ENCODE assay signal across 19 cellular contexts in the genomic region with DNA sequence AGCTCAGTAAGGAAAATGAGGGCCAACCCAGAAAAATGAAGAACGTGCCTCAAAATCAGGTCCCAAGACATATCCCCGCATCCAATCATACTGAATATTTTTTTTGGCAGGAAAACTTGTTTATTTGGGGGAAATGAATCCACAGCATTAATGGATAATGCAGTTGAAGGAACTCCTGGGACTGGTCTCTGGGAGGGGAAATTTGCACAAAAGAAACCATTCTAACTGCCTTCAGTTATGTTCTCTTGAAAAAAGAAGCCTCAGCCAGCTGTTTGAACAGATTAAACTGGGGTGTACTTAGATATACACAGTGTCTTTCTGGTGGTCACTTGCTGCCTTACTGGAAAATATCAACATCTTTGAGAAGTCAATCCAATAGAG.
DNase-seq lines count a peak whose midpoint lies in the region; ATAC-seq and TF ChIP-seq lines count a peak whose summit lies in the region.
"Had no signal": no experiment of that assay in that cellular context is flagged by ENCODE, and none has a peak within 500 bp of the region (broad histone marks: within the 10 kb centered on the region; RNA-seq: fewer than 3 reads in every experiment).

No MANE protein-coding gene starts in this region.

- peak overlapping the region; percentile 13; the same call in 1 of the 2 replicates for H3K27ac ChIP-seq in C4-2B
- peak overlapping the region; percentile 85 for H3K27ac ChIP-seq in OCI-LY7 (ENCODE audit: low read depth, low read length, poor library complexity, severe bottlenecking)
- H3K27ac ChIP-seq in heart left ventricle, result peak overlapping the region in 11 of 12 donors; percentile 9 to 48 (median 30)
- H3K27ac ChIP-seq in gastrocnemius medialis, result peak overlapping the region in 3 of 4 donors; percentile 41 to 58 (median 46)
- H3K27ac ChIP-seq in upper lobe of left lung, result peak overlapping the region in 2 of 4 donors; percentile 13 to 26
- H3K27ac ChIP-seq in substantia nigra (ENCODE audit: low read depth, low read length, poor library complexity, severe bottlenecking), result no peak overlapping the region
- H3K27ac ChIP-seq: upper lobe of right lung had no signal

- TF ChIP-seq POLR2A in heart left ventricle (IDR thresholded peaks at IDR 0.05), result no peak
- TF ChIP-seq POLR2A in gastrocnemius medialis (IDR thresholded peaks at IDR 0.05), result no peak
- no peak for TF ChIP-seq POLR2A in upper lobe of left lung (IDR thresholded peaks at IDR 0.05)

- ATAC-seq in heart left ventricle, result no peak
- peak in 1 of 2 donors; percentile 6 for ATAC-seq in gastrocnemius medialis
- no peak for ATAC-seq in upper lobe of left lung (ENCODE audit: low FRiP score in 2 of 2)
- ATAC-seq: activated CD8-positive, alpha-beta T cell treated with anti-CD3 and anti-CD28 coated beads, Interleukin-2, amount 10 ng/mL, durations not matched to agents 7 days and 5 days; activated naive CD4-positive, alpha-beta T cell treated with anti-CD3 and anti-CD28 coated beads, Interleukin-2, amount 50 U/mL, for 72 hours; activated T-cell treated with anti-CD3 and anti-CD28 coated beads, Interleukin-2, amount 50 U/mL, for 4 hours; stimulated activated effector memory CD8-positive, alpha-beta T cell treated with anti-CD3 and anti-CD28 coated beads, Interleukin-12 subunit alpha, Interleukin-12 subunit beta, amount 100 ng/mL, for 72 hours; upper lobe of right lung had no signal

- WGBS in heart left ventricle, 4 donors, result 46 to 67% (median 57%) methylated on average over 2 of the region's 2 CpGs
- 72 to 85% methylated on average over 2 of the region's 2 CpGs for WGBS in upper lobe of left lung, 2 donors

- H3K9me3 ChIP-seq in OCI-LY7 (ENCODE audit: low read length) (no peaks in the 10 kb centered on the region), heart left ventricle (no peaks in the 10 kb centered on the region), gastrocnemius medialis (no peaks in the 10 kb centered on the region), upper lobe of left lung (no peaks in the 10 kb centered on the region)
- H3K9me3 ChIP-seq: MG63, upper lobe of right lung had no signal

- TF ChIP-seq EP300 in upper lobe of left lung (IDR thresholded peaks at IDR 0.05), result no peak

- no peak for TF ChIP-seq CTCF in C4-2B (conservative IDR thresholded peaks at IDR 0.05)
- no peak for TF ChIP-seq CTCF in OCI-LY7 (conservative IDR thresholded peaks at IDR 0.05; ENCODE audit: low read length)
- TF ChIP-seq CTCF in heart left ventricle (IDR thresholded peaks at IDR 0.05), result no peak
- TF ChIP-seq CTCF in gastrocnemius medialis (IDR thresholded peaks at IDR 0.05 in 4 of 5, conservative IDR thresholded peaks at IDR 0.05 in 1 of 5), result no peak
- TF ChIP-seq CTCF in upper lobe of left lung (IDR thresholded peaks at IDR 0.05), result no peak

- no peaks in the 10 kb centered on the region for H4K20me1 ChIP-seq in OCI-LY7 (ENCODE audit: insufficient read depth, low read length)

- intact Hi-C loops in OCI-LY7 (cut with micrococcal nuclease; ENCODE audit: unreplicated experiment), result no loop called here
- intact Hi-C loops in heart left ventricle (cut with DNase I), result loop anchor here in 1 of 10 donors (5.0 kb wide), 1 partner anchor 94 kb away; no protein-coding TSS in a partner anchor
- intact Hi-C loops in gastrocnemius medialis (cut with DNase I; ENCODE audit: low total_unique reads), result loop anchor here (5.0 kb wide), 1 partner anchor 61 kb away; a partner anchor contains a TSS

- H3K27me3 ChIP-seq in heart left ventricle (no peaks in the 10 kb centered on the region), gastrocnemius medialis (no peaks in the 10 kb centered on the region), upper lobe of left lung (no peaks in the 10 kb centered on the region)
- H3K27me3 ChIP-seq: MG63, upper lobe of right lung had no signal

- H3K79me2 ChIP-seq in OCI-LY7 (ENCODE audit: insufficient read depth, low read depth, low read length), result peaks cover 63% of the 10 kb centered on the region

- POLR2A ChIA-PET in OCI-LY7 (lab: Charles Lee), result interaction anchor here (0.6 to 8.0 kb wide), 10 partner anchors 11 to 263 kb away, joined by 3 to 104 read pairs (median 4); no protein-coding TSS in a partner anchor

- H2AFZ ChIP-seq in OCI-LY7 (ENCODE audit: low read length), result no peak overlapping the region; the same call in 1 of the 2 replicates

- CTCF ChIA-PET in OCI-LY7 (lab: Charles Lee; ENCODE audit: unreplicated experiment), result interaction anchor here (2.3 kb wide), 1 partner anchor 12 kb away, joined by 12 read pairs; no protein-coding TSS in a partner anchor

- DNase-seq in OCI-LY7 (ENCODE audit: low spot score), result no peak
- no peak for DNase-seq in heart left ventricle
- no peak for DNase-seq in gastrocnemius medialis
- no peak for DNase-seq in NCI-H226
- no peak for DNase-seq in upper lobe of left lung
- DNase-seq in substantia nigra (lab: John Stamatoyannopoulos, UW), result no peak
- DNase-seq in germinal center (ENCODE audit: low spot score), result no peak
- DNase-seq: activated CD4-positive, CD25-positive, alpha-beta regulatory T cell; activated CD8-positive, alpha-beta T cell treated with anti-CD3 and anti-CD28 coated beads, Interleukin-2, amount 10 ng/mL, durations not matched to agents 7 days and 5 days; activated T-cell treated with anti-CD3 and anti-CD28 coated beads, Interleukin-2, amount 50 U/mL, for 4 hours; cortex of kidney; foreskin melanocyte; H7; MG63; NCI-H2227 treated with DMSO at 0.1 percent for 48 hours; upper lobe of right lung had no signal

- peaks cover 5% of the 10 kb centered on the region; the same call in 1 of the 2 replicates for H3K36me3 ChIP-seq in OCI-LY7 (ENCODE audit: insufficient read depth, low read length)
- no peaks in the 10 kb centered on the region for H3K36me3 ChIP-seq in heart left ventricle
- no peaks in the 10 kb centered on the region for H3K36me3 ChIP-seq in gastrocnemius medialis
- H3K36me3 ChIP-seq in upper lobe of left lung, result no peaks in the 10 kb centered on the region
- H3K36me3 ChIP-seq: MG63, upper lobe of right lung had no signal

- H3K4me1 ChIP-seq in OCI-LY7 (ENCODE audit: insufficient read depth, low read length, poor library complexity, severe bottlenecking) (peaks cover 95% of the 10 kb centered on the region), heart left ventricle (peaks cover 3 to 74% (median 52%) of the 10 kb centered on the region in 12 donors), gastrocnemius medialis (peaks cover 18 to 29% of the 10 kb centered on the region in 2 donors), upper lobe of left lung (peaks cover 33 to 66% (median 52%) of the 10 kb centered on the region in 4 donors)

- peak overlapping the region; percentile 77 for H3K4me2 ChIP-seq in OCI-LY7 (ENCODE audit: low read length)

- peak overlapping the region; percentile 50 for H3K4me3 ChIP-seq in OCI-LY7 (ENCODE audit: low read depth, low read length, poor library complexity, severe bottlenecking)
- no peak overlapping the region for H3K4me3 ChIP-seq in heart left ventricle
- H3K4me3 ChIP-seq in gastrocnemius medialis, result no peak overlapping the region
- H3K4me3 ChIP-seq in upper lobe of left lung, result no peak overlapping the region
- H3K4me3 ChIP-seq: MG63, upper lobe of right lung had no signal

- no TSS peak for BruUV-seq in OCI-LY7 (replicated peaks; lab: Mats Ljungman, UMichigan)

- H3K9me2 ChIP-seq in OCI-LY7 (ENCODE audit: insufficient read depth, low read length), result no peaks in the 10 kb centered on the region

- in situ Hi-C loops in gastrocnemius medialis (cut with MboI; ENCODE audit: low sequenced_read_pairs in 4 of 4), result no loop called here
